In genomic region chr17:29283496-29283895, GRCh38 we compare ENCODE assay signal across 1 cellular context.
TF ChIP-seq lines count a peak whose summit lies in the region.

No MANE protein-coding gene starts in this region.

TF ChIP-seq in HCT116, 20 proteins besides CTCF, POLR2A, EP300 and RAD21 (continued from another document):
- no peak for TF ChIP-seq YY1 (IDR thresholded peaks at IDR 0.05; ENCODE audit: extremely low read depth, insufficient replicate concordance, low read depth, low read length)
- TF ChIP-seq, protein P1, sequence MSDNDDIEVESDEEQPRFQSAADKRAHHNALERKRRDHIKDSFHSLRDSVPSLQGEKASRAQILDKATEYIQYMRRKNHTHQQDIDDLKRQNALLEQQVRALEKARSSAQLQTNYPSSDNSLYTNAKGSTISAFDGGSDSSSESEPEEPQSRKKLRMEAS (IDR thresholded peaks at IDR 0.05) = no peak
- no peak for TF ChIP-seq EZH2phosphoT487 (IDR thresholded peaks at IDR 0.05; ENCODE audit: borderline replicate concordance)
